In the genomic region with DNA sequence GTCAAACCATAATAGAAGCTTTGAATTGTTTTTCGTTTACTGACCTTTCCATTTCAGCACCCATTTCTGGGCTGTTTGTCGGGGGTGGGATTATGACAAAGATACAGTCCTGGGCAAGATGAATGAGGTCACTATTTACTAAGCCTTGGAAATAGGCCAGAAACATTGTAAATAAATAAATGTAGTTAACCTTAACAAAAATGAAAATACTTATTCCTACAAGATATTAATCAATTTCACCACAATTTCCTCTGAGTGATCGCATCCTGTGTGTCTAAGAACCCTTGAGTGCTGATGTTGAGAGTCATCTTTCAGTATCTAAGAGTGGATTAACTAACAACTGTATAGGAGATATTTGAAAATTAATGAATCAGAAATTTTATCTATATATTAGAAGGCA, we compare ENCODE assay signal across 16 cellular contexts. TPM values are rescaled to one million over a fixed set of nuclear protein-coding genes. Genes with fewer than 3 reads are reported as not detected.
DNase-seq lines count a peak whose midpoint lies in the region; ATAC-seq, FAIRE-seq and TF ChIP-seq lines count a peak whose summit lies in the region.
"Had no signal": no experiment of that assay in that cellular context is flagged by ENCODE, and none has a peak within 500 bp of the region (broad histone marks: within the 10 kb centered on the region; RNA-seq: fewer than 3 reads in every experiment).

No MANE protein-coding gene starts in this region.

- H3K36me3 ChIP-seq in mucosa of descending colon (ENCODE audit: low read depth) = no peaks in the 10 kb centered on the region
- H3K36me3 ChIP-seq: tibial artery had no signal

- DNase-seq in NCI-H2029 (lab: John Stamatoyannopoulos, UW) (peak; percentile 13), NCI-H2029 treated with DMSO at 0.1 percent for 48 hours (lab: John Stamatoyannopoulos, UW) (no peak), mucosa of descending colon (no peak), H54 (ENCODE audit: insufficient read length, low spot score) (no peak), cerebellar nuclear complex (lab: John Stamatoyannopoulos, UW) (no peak)
- no peak for DNase-seq in activated CD8-positive, alpha-beta T cell treated with anti-CD3 and anti-CD28 coated beads, Interleukin-2, amount 10 ng/mL, durations not matched to agents 7 days and 5 days
- DNase-seq: activated CD4-positive, alpha-beta T cell treated with anti-CD3 and anti-CD28 coated beads, Interleukin-2, amount 50 U/mL, for 48 hours; amygdala; GOT3; SW 1271; tibial artery had no signal

- intact Hi-C loops in mucosa of descending colon (cut with DNase I, micrococcal nuclease) = no loop called here

- no peaks in the 10 kb centered on the region for H3K9me3 Mint-ChIP-seq in activated CD8-positive, alpha-beta T cell treated with anti-CD3 and anti-CD28 coated beads, Interleukin-2, amount 10 ng/mL, durations not matched to agents 7 days and 5 days (ENCODE audit: insufficient read depth)
- H3K9me3 Mint-ChIP-seq: dendritic cell treated with granulocyte-macrophage colony-stimulating factor and Interleukin-4, amounts not matched to agents 40 ng/mL and 50 ng/mL, for 4 days had no signal

- no peak for TF ChIP-seq POLR2A in H54 (IDR thresholded peaks at IDR 0.05; ENCODE audit: low read depth, low read length)

- ATAC-seq in GM18868 (IDR thresholded peaks at IDR 0.05; ENCODE audit: unreplicated experiment) (peak; percentile 28), mucosa of descending colon (peak; percentile 25), GM21717 (IDR thresholded peaks at IDR 0.05; ENCODE audit: unreplicated experiment) (no peak)
- peak; percentile 52 for ATAC-seq in activated CD8-positive, alpha-beta T cell treated with anti-CD3 and anti-CD28 coated beads, Interleukin-2, amount 10 ng/mL, durations not matched to agents 7 days and 5 days

- CTCF ChIA-PET in activated CD8-positive, alpha-beta T cell treated with anti-CD3 and anti-CD28 coated beads, Interleukin-2, amount 10 ng/mL, durations not matched to agents 7 days and 5 days (lab: Charles Lee) = interaction anchor here (1.1 to 6.0 kb wide), 6 partner anchors 14 to 491 kb away, joined by 3 to 56 read pairs (median 4); a partner anchor contains a TSS

- H3K9me3 ChIP-seq in mucosa of descending colon = no peaks in the 10 kb centered on the region
- H3K9me3 ChIP-seq: tibial artery had no signal

- no peak for TF ChIP-seq CTCF in mucosa of descending colon (IDR thresholded peaks at IDR 0.05)

- no peak overlapping the region for H3K4me3 ChIP-seq in mucosa of descending colon
- H3K4me3 ChIP-seq: tibial artery had no signal

- no peaks in the 10 kb centered on the region for H3K4me1 ChIP-seq in mucosa of descending colon (ENCODE audit: low read depth)

- H3K27me3 Mint-ChIP-seq in activated CD8-positive, alpha-beta T cell treated with anti-CD3 and anti-CD28 coated beads, Interleukin-2, amount 10 ng/mL, durations not matched to agents 7 days and 5 days (ENCODE audit: low read depth) = no peaks in the 10 kb centered on the region
- H3K27me3 Mint-ChIP-seq: dendritic cell treated with granulocyte-macrophage colony-stimulating factor and Interleukin-4, amounts not matched to agents 40 ng/mL and 50 ng/mL, for 4 days had no signal

- peaks cover 76% of the 10 kb centered on the region for H3K36me3 Mint-ChIP-seq in activated CD8-positive, alpha-beta T cell treated with anti-CD3 and anti-CD28 coated beads, Interleukin-2, amount 10 ng/mL, durations not matched to agents 7 days and 5 days (ENCODE audit: low read depth)

- no peak for FAIRE-seq in H54 (lab: Jason Lieb, UNC)
- FAIRE-seq: A204.1, D721Med had no signal

- no peak overlapping the region for H3K4me3 Mint-ChIP-seq in activated CD8-positive, alpha-beta T cell treated with anti-CD3 and anti-CD28 coated beads, Interleukin-2, amount 10 ng/mL, durations not matched to agents 7 days and 5 days
- H3K4me3 Mint-ChIP-seq: dendritic cell treated with granulocyte-macrophage colony-stimulating factor and Interleukin-4, amounts not matched to agents 40 ng/mL and 50 ng/mL, for 4 days had no signal

- H3K4me1 Mint-ChIP-seq in activated CD8-positive, alpha-beta T cell treated with anti-CD3 and anti-CD28 coated beads, Interleukin-2, amount 10 ng/mL, durations not matched to agents 7 days and 5 days (ENCODE audit: low read depth) = peaks cover 75% of the 10 kb centered on the region

- POLR2A ChIA-PET in activated CD8-positive, alpha-beta T cell treated with anti-CD3 and anti-CD28 coated beads, Interleukin-2, amount 10 ng/mL, durations not matched to agents 7 days and 5 days (lab: Charles Lee) = interaction anchor here (0.6 to 1.4 kb wide), 2 partner anchors 19 to 166 kb away, joined by 3 to 5 read pairs; no protein-coding TSS in a partner anchor

- H3K27ac Mint-ChIP-seq in activated CD8-positive, alpha-beta T cell treated with anti-CD3 and anti-CD28 coated beads, Interleukin-2, amount 10 ng/mL, durations not matched to agents 7 days and 5 days = peak overlapping the region; percentile 76
- H3K27ac Mint-ChIP-seq: dendritic cell treated with granulocyte-macrophage colony-stimulating factor and Interleukin-4, amounts not matched to agents 40 ng/mL and 50 ng/mL, for 4 days had no signal

RNA-seq across cellular contexts. Expression of a gene that starts 14.0 kb away (rescaled TPM):
- total RNA-seq in activated CD8-positive, alpha-beta T cell treated with anti-CD3 and anti-CD28 coated beads, Interleukin-2, amount 10 ng/mL, durations not matched to agents 7 days and 5 days = 100 to 1,000 TPM; 144 to 152 TPM
- total RNA-seq in mucosa of descending colon = 10 to 100 TPM in 2 of 3 donors, 1 to 10 TPM in 1; 6.8 to 13.4 (median 11.6) TPM

Comparison
In these comparisons a context has a peak if more than half of its experiments do, and no peak if none do; other contexts are left out.
1. RNA of a gene that starts 14.0 kb away (total RNA-seq): 144 to 152 TPM in activated CD8-positive, alpha-beta T cell treated with anti-CD3 and anti-CD28 coated beads, Interleukin-2, amount 10 ng/mL, durations not matched to agents 7 days and 5 days; 6.8 to 13.4 TPM in mucosa of descending colon; every median in the first group is over 10 times any median in the second.